4 cellular contexts compared by ENCODE assay signal in genomic region chr3:125931355-125931880, GRCh38. TPM values are rescaled to one million over a fixed set of nuclear protein-coding genes. Genes with fewer than 3 reads are reported as not detected.
"Had no signal": no experiment of that assay in that cellular context is flagged by ENCODE, and none has a peak within 500 bp of the region (broad histone marks: within the 10 kb centered on the region; RNA-seq: fewer than 3 reads in every experiment).

No MANE protein-coding gene starts in this region.

RNA-seq across cellular contexts. Expression of gene ROPN1B, which starts 37.6 kb away (rescaled TPM):
- total RNA-seq: NCI-H460, Peyer's patch, SJSA1 had no signal
- polyA plus RNA-seq: SK-N-SH had no signal
